In genomic region chr1:174964261-174964984, GRCh38 we compare ENCODE assay signal across 8 cellular contexts. TPM values are rescaled to one million over a fixed set of nuclear protein-coding genes. Genes with fewer than 3 reads are reported as not detected.
A peak's percentile ranks its signal among the peaks of the same experiment; 100 is the strongest.
DNase-seq lines count a peak whose midpoint lies in the region; ATAC-seq and TF ChIP-seq lines count a peak whose summit lies in the region.

No MANE protein-coding gene starts in this region.

- peak; percentile 51 to 56 for ATAC-seq in CD4-positive, CD25-positive, alpha-beta regulatory T cell (ENCODE audit: low read depth in 2 of 2)
- peak; percentile 88 for ATAC-seq in activated naive CD8-positive, alpha-beta T cell treated with anti-CD3 and anti-CD28 coated beads, Interleukin-2, amount 50 U/mL, for 24 hours
- ATAC-seq in lung (ENCODE audit: insufficient read depth, low FRiP score), result peak; percentile 66
- ATAC-seq in HG02970 (IDR thresholded peaks at IDR 0.05; ENCODE audit: low FRiP score, unreplicated experiment), result no peak

- no peaks in the 10 kb centered on the region for H3K36me3 Mint-ChIP-seq in CD4-positive, CD25-positive, alpha-beta regulatory T cell
- H3K36me3 Mint-ChIP-seq in activated naive CD8-positive, alpha-beta T cell treated with anti-CD3 and anti-CD28 coated beads, Interleukin-2, amount 50 U/mL, for 24 hours (ENCODE audit: low read depth), result no peaks in the 10 kb centered on the region

- H3K4me1 Mint-ChIP-seq in CD4-positive, CD25-positive, alpha-beta regulatory T cell, result peaks cover 45 to 76% (median 57%) of the 10 kb centered on the region in 4 donors
- peaks cover 59% of the 10 kb centered on the region for H3K4me1 Mint-ChIP-seq in activated naive CD8-positive, alpha-beta T cell treated with anti-CD3 and anti-CD28 coated beads, Interleukin-2, amount 50 U/mL, for 24 hours

- peak overlapping the region; percentile 82 for H3K4me3 ChIP-seq in CD4-positive, CD25-positive, alpha-beta regulatory T cell (ENCODE audit: low read depth, low read length)
- no peak overlapping the region for H3K4me3 ChIP-seq in lung

- H3K27ac Mint-ChIP-seq in CD4-positive, CD25-positive, alpha-beta regulatory T cell, result peak overlapping the region; percentile 93 to 98 (median 96)
- H3K27ac Mint-ChIP-seq in activated naive CD8-positive, alpha-beta T cell treated with anti-CD3 and anti-CD28 coated beads, Interleukin-2, amount 50 U/mL, for 24 hours, result peak overlapping the region; percentile 86

- DNase-seq in CD4-positive, CD25-positive, alpha-beta regulatory T cell, result peak in 2 of 3 donors; percentile 65 to 84
- DNase-seq in NAMALWA (ENCODE audit: low spot score) (peak; percentile 88), lung (ENCODE audit: low spot score) (no peak), hepatic stellate cell (ENCODE audit: low spot score) (no peak), midbrain (lab: John Stamatoyannopoulos, UW) (no peak), ecto neural progenitor cell (ENCODE audit: low spot score) (no peak)
- no peak for DNase-seq in activated naive CD8-positive, alpha-beta T cell treated with anti-CD3 and anti-CD28 coated beads, Interleukin-2, amount 50 U/mL, for 24 hours

- H3K27me3 ChIP-seq in CD4-positive, CD25-positive, alpha-beta regulatory T cell (ENCODE audit: control insufficient read depth, insufficient read depth, low read length), result no peaks in the 10 kb centered on the region
- no peaks in the 10 kb centered on the region for H3K27me3 ChIP-seq in lung (ENCODE audit: control insufficient read depth, insufficient read depth)

- H3K9me3 ChIP-seq in CD4-positive, CD25-positive, alpha-beta regulatory T cell (ENCODE audit: control insufficient read depth in 2 of 2, low read length in 2 of 2), result no peaks in the 10 kb centered on the region
- H3K9me3 ChIP-seq in lung (ENCODE audit: control insufficient read depth in 2 of 2, insufficient read depth in 1 of 2, low read length in 1 of 2), result no peaks in the 10 kb centered on the region

- H3K4me3 Mint-ChIP-seq in CD4-positive, CD25-positive, alpha-beta regulatory T cell, result peak overlapping the region; percentile 70 to 87 (median 84)
- peak overlapping the region; percentile 68 for H3K4me3 Mint-ChIP-seq in activated naive CD8-positive, alpha-beta T cell treated with anti-CD3 and anti-CD28 coated beads, Interleukin-2, amount 50 U/mL, for 24 hours

- WGBS in lung, 2 donors, result 32 to 41% methylated on average over 6 of the region's 6 CpGs

- H3K9me3 Mint-ChIP-seq in CD4-positive, CD25-positive, alpha-beta regulatory T cell, result no peaks in the 10 kb centered on the region
- no peaks in the 10 kb centered on the region for H3K9me3 Mint-ChIP-seq in activated naive CD8-positive, alpha-beta T cell treated with anti-CD3 and anti-CD28 coated beads, Interleukin-2, amount 50 U/mL, for 24 hours

- no peaks in the 10 kb centered on the region for H3K27me3 Mint-ChIP-seq in CD4-positive, CD25-positive, alpha-beta regulatory T cell
- H3K27me3 Mint-ChIP-seq in activated naive CD8-positive, alpha-beta T cell treated with anti-CD3 and anti-CD28 coated beads, Interleukin-2, amount 50 U/mL, for 24 hours, result no peaks in the 10 kb centered on the region

- H3K36me3 ChIP-seq in CD4-positive, CD25-positive, alpha-beta regulatory T cell (ENCODE audit: control insufficient read depth, insufficient read depth, low read length), result no peaks in the 10 kb centered on the region
- no peaks in the 10 kb centered on the region for H3K36me3 ChIP-seq in lung (ENCODE audit: control insufficient read depth in 2 of 2, insufficient read depth in 2 of 2, low read length in 2 of 2)

- H3K27ac ChIP-seq in CD4-positive, CD25-positive, alpha-beta regulatory T cell (ENCODE audit: insufficient read depth, low read length, poor library complexity, severe bottlenecking), result peak overlapping the region; percentile 81
- H3K27ac ChIP-seq in lung (ENCODE audit: low read depth in 1 of 2, low read length in 1 of 2), result no peak overlapping the region

- no peak for TF ChIP-seq CTCF in lung (IDR thresholded peaks at IDR 0.05; ENCODE audit: control extremely low read depth, extremely low read depth)

- peaks cover 61% of the 10 kb centered on the region for H3K4me1 ChIP-seq in CD4-positive, CD25-positive, alpha-beta regulatory T cell (ENCODE audit: control insufficient read depth, insufficient read depth, low read length, poor library complexity, severe bottlenecking)
- peaks cover 5 to 16% of the 10 kb centered on the region in 2 donors for H3K4me1 ChIP-seq in lung (ENCODE audit: control insufficient read depth in 2 of 2, insufficient read depth in 2 of 2, low read length in 2 of 2)

RNA-seq across cellular contexts. Expression of gene CACYBP, which starts 35.3 kb away (rescaled TPM):
- total RNA-seq in CD4-positive, CD25-positive, alpha-beta regulatory T cell, result 88.1 TPM
- 100 to 1,000 TPM; 153 to 217 (median 186) TPM for polyA plus RNA-seq in CD4-positive, CD25-positive, alpha-beta regulatory T cell
- total RNA-seq in lung, result 100 to 1,000 TPM in 1 of 2 donors, 10 to 100 TPM in 1; 62.8 to 219 TPM
- polyA plus RNA-seq in lung, result 10 to 100 TPM; 40.6 to 67.3 TPM

RNA-seq across cellular contexts. Expression of gene MRPS14, which starts 58.8 kb away (rescaled TPM):
- 15.2 TPM for total RNA-seq in CD4-positive, CD25-positive, alpha-beta regulatory T cell
- 10 to 100 TPM; 60.3 to 83.8 (median 75.2) TPM for polyA plus RNA-seq in CD4-positive, CD25-positive, alpha-beta regulatory T cell
- total RNA-seq in lung, result 10 to 100 TPM; 24.3 to 39.7 TPM
- 10 to 100 TPM; 13.4 to 22.6 TPM for polyA plus RNA-seq in lung

Comparison
In these comparisons a context has a peak if more than half of its experiments do, and no peak if none do; other contexts are left out.
1. DNase-seq: peak in CD4-positive, CD25-positive, alpha-beta regulatory T cell (2 of 3) and NAMALWA (single experiment); none in activated naive CD8-positive, alpha-beta T cell treated with anti-CD3 and anti-CD28 coated beads, Interleukin-2, amount 50 U/mL, for 24 hours (single experiment), lung (single experiment), hepatic stellate cell (single experiment), midbrain (single experiment) and ecto neural progenitor cell (single experiment).